In the genomic region with DNA sequence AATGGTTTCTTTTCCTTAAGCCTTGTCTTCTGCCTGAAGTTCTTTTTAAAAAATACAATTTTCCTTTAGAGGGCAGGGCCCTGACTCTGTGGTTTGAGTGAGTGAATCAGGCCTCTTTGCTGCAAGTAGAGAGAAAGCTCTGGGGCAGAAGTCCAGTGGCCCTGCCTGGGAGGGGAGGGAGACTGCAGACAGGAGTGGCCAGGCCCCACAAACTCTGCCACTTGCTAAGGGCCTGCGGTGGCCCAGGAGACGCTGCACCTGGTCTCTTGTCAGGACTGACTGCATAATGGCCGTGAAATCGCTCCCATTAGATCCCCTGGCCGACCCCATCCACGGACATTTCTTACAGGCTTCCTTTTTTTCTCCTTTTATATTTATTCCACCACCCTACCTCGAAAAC, we compare ENCODE assay signal across 28 cellular contexts. TPM values are rescaled to one million over a fixed set of nuclear protein-coding genes. Genes with fewer than 3 reads are reported as not detected.
"Had no signal": no experiment of that assay in that cellular context is flagged by ENCODE, and none has a peak within 500 bp of the region (broad histone marks: within the 10 kb centered on the region; RNA-seq: fewer than 3 reads in every experiment).

No MANE protein-coding gene starts in this region.

- H3K9me3 ChIP-seq: gastrocnemius medialis, pancreas, prostate gland, sigmoid colon, stomach, tibial nerve had no signal

- H3K4me3 Mint-ChIP-seq: activated naive CD4-positive, alpha-beta T cell treated with anti-CD3 and anti-CD28 coated beads, Interleukin-2, amount 50 U/mL, for 24 hours; activated T-cell treated with anti-CD3 and anti-CD28 coated beads, Interleukin-2, amount 50 U/mL, for 24 hours; effector memory CD8-positive, alpha-beta T cell; mesothelial cell of epicardium; naive B cell; nephron progenitor cell; stimulated activated memory B cell treated with anti-CD40 and anti-IgM and Interleukin-4, amounts not matched to agents 10 μg/mL and 1 μg/mL and 100 μg/mL, for 72 hours had no signal

- H3K4me1 ChIP-seq: gastrocnemius medialis, pancreas, prostate gland, stomach had no signal

- H2AFZ ChIP-seq: hepatocyte had no signal

- H3K9me3 Mint-ChIP-seq: activated naive CD4-positive, alpha-beta T cell treated with anti-CD3 and anti-CD28 coated beads, Interleukin-2, amount 50 U/mL, for 24 hours; activated T-cell treated with anti-CD3 and anti-CD28 coated beads, Interleukin-2, amount 50 U/mL, for 24 hours; effector memory CD8-positive, alpha-beta T cell; stimulated activated memory B cell treated with anti-CD40 and anti-IgM and Interleukin-4, amounts not matched to agents 10 μg/mL and 1 μg/mL and 100 μg/mL, for 72 hours had no signal

- DNase-seq: activated CD4-positive, alpha-beta T cell treated with anti-CD3 and anti-CD28 coated beads for 48 hours; activated CD4-positive, alpha-beta T cell treated with anti-CD3 and anti-CD28 coated beads, Interleukin-2, amount 50 U/mL, for 48 hours; activated CD8-positive, alpha-beta memory T cell treated with anti-CD3 and anti-CD28 coated beads, Interleukin-2, amount 50 U/mL, for 4 hours; activated gamma-delta T cell; activated T-cell treated with anti-CD3 and anti-CD28 coated beads, Interleukin-2, amount 50 U/mL, for 24 hours; brain microvascular endothelial cell; cortex of kidney; effector memory CD8-positive, alpha-beta T cell; erythroblast; gastrocnemius medialis; naive B cell; nephron progenitor cell; pancreas; sigmoid colon; stimulated activated CD4-positive, alpha-beta T cell treated with anti-CD3 and anti-CD28 coated beads, Interleukin-1b, Interleukin-23, amount 100 ng/mL, for 48 hours; stimulated activated CD4-positive, alpha-beta T cell treated with anti-CD3 and anti-CD28 coated beads, Interleukin-4, amount 100 ng/mL, for 4 hours; stimulated activated CD8-positive, alpha-beta memory T cell treated with anti-CD3 and anti-CD28 coated beads, Interleukin-4, amount 100 ng/mL, for 48 hours; stomach had no signal

- H3K27ac Mint-ChIP-seq: activated naive CD4-positive, alpha-beta T cell treated with anti-CD3 and anti-CD28 coated beads, Interleukin-2, amount 50 U/mL, for 24 hours; activated T-cell treated with anti-CD3 and anti-CD28 coated beads, Interleukin-2, amount 50 U/mL, for 24 hours; effector memory CD8-positive, alpha-beta T cell; mesothelial cell of epicardium; naive B cell; nephron progenitor cell; stimulated activated memory B cell treated with anti-CD40 and anti-IgM and Interleukin-4, amounts not matched to agents 10 μg/mL and 1 μg/mL and 100 μg/mL, for 72 hours had no signal

- H3K79me2 ChIP-seq: hepatocyte had no signal

- H3K4me2 ChIP-seq: hepatocyte, smooth muscle cell had no signal

- H3K36me3 Mint-ChIP-seq: activated naive CD4-positive, alpha-beta T cell treated with anti-CD3 and anti-CD28 coated beads, Interleukin-2, amount 50 U/mL, for 24 hours; stimulated activated memory B cell treated with anti-CD40 and anti-IgM and Interleukin-4, amounts not matched to agents 10 μg/mL and 1 μg/mL and 100 μg/mL, for 72 hours had no signal

- H3K27me3 ChIP-seq: brain microvascular endothelial cell, gastrocnemius medialis, hepatocyte, pancreas, sigmoid colon, stomach, tibial nerve had no signal

- H3K4me3 ChIP-seq: gastrocnemius medialis, hepatocyte, pancreas, prostate gland, sigmoid colon, smooth muscle cell, stomach, tibial nerve had no signal

- ATAC-seq: effector memory CD8-positive, alpha-beta T cell; gastrocnemius medialis; pancreas; stimulated activated memory B cell treated with anti-CD40 and anti-IgM and Interleukin-4, amounts not matched to agents 10 μg/mL and 1 μg/mL and 100 μg/mL, for 72 hours had no signal

- H3K36me3 ChIP-seq: brain microvascular endothelial cell, gastrocnemius medialis, pancreas, prostate gland, sigmoid colon, stomach had no signal

- H3K4me1 Mint-ChIP-seq: activated naive CD4-positive, alpha-beta T cell treated with anti-CD3 and anti-CD28 coated beads, Interleukin-2, amount 50 U/mL, for 24 hours; mesothelial cell of epicardium; naive B cell; nephron progenitor cell; stimulated activated memory B cell treated with anti-CD40 and anti-IgM and Interleukin-4, amounts not matched to agents 10 μg/mL and 1 μg/mL and 100 μg/mL, for 72 hours had no signal

- H3K27ac ChIP-seq: brain microvascular endothelial cell, gastrocnemius medialis, hepatocyte, pancreas, prostate gland, sigmoid colon, stomach had no signal

RNA-seq across cellular contexts. Expression of gene TSPAN11, which starts 25.5 kb away (rescaled TPM):
- total RNA-seq: activated CD8-positive, alpha-beta memory T cell treated with anti-CD3 and anti-CD28 coated beads for 36 hours; T-helper 1 cell treated with Interleukin-12 subunit alpha and Interleukin-12 subunit beta and Interleukin-4 antibody, amounts not matched to agents 30 ng/mL and 1 ng/mL, for 36 hours had no signal
- polyA plus RNA-seq: keratinocyte had no signal
